Comparison of ENCODE assay signal across 8 cellular contexts in genomic region chr1:47179023-47179987, GRCh38. TPM values are rescaled to one million over a fixed set of nuclear protein-coding genes. Genes with fewer than 3 reads are reported as not detected.
DNase-seq lines count a peak whose midpoint lies in the region; ATAC-seq and TF ChIP-seq lines count a peak whose summit lies in the region.

No MANE protein-coding gene starts in this region.

- no peaks in the 10 kb centered on the region for H3K79me1 ChIP-seq in trophoblast cell (ENCODE audit: low read length)

- no peak overlapping the region for H3K18ac ChIP-seq in trophoblast cell (ENCODE audit: low read length)

- peak overlapping the region; percentile 92 for H3K4me3 Mint-ChIP-seq in activated naive CD8-positive, alpha-beta T cell treated with anti-CD3 and anti-CD28 coated beads, Interleukin-2, amount 10 ng/mL, durations not matched to agents 7 days and 5 days

- no peaks in the 10 kb centered on the region for H3K36me3 Mint-ChIP-seq in activated naive CD8-positive, alpha-beta T cell treated with anti-CD3 and anti-CD28 coated beads, Interleukin-2, amount 10 ng/mL, durations not matched to agents 7 days and 5 days

- H2AFZ ChIP-seq in trophoblast cell (ENCODE audit: insufficient read depth, low read length, poor library complexity) = peak overlapping the region; percentile 28

- H2BK12ac ChIP-seq in trophoblast cell (ENCODE audit: low read length) = no peak overlapping the region

- no peak overlapping the region for H2BK5ac ChIP-seq in trophoblast cell (ENCODE audit: low read depth, low read length, poor library complexity)

- H3K27ac ChIP-seq in cardiac muscle cell (no peak overlapping the region), trophoblast cell (ENCODE audit: low read depth, low read length) (no peak overlapping the region), upper lobe of right lung (no peak overlapping the region)

- H3K27ac Mint-ChIP-seq in activated naive CD8-positive, alpha-beta T cell treated with anti-CD3 and anti-CD28 coated beads, Interleukin-2, amount 10 ng/mL, durations not matched to agents 7 days and 5 days = peak overlapping the region; percentile 93

- H3K36me3 ChIP-seq in cardiac muscle cell (no peaks in the 10 kb centered on the region), trophoblast cell (ENCODE audit: control insufficient read depth in 1 of 2, insufficient read depth in 2 of 2, low read length in 2 of 2) (no peaks in the 10 kb centered on the region), upper lobe of right lung (no peaks in the 10 kb centered on the region)

- H3K4me1 Mint-ChIP-seq in activated naive CD8-positive, alpha-beta T cell treated with anti-CD3 and anti-CD28 coated beads, Interleukin-2, amount 10 ng/mL, durations not matched to agents 7 days and 5 days = peaks cover 14% of the 10 kb centered on the region

- H3K9me3 Mint-ChIP-seq in activated naive CD8-positive, alpha-beta T cell treated with anti-CD3 and anti-CD28 coated beads, Interleukin-2, amount 10 ng/mL, durations not matched to agents 7 days and 5 days = no peaks in the 10 kb centered on the region

- intact Hi-C loops in upper lobe of right lung (cut with DNase I) = no loop called here

- TF ChIP-seq CTCF in GM12873 (IDR thresholded peaks at IDR 0.05; ENCODE audit: insufficient read depth, low read depth, low read length, missing control alignments) (peak; percentile 95), cardiac muscle cell (IDR thresholded peaks at IDR 0.05; ENCODE audit: low read depth, low read length) (peak; percentile 96), upper lobe of right lung (IDR thresholded peaks at IDR 0.05) (peak; percentile 88)

- peak overlapping the region; percentile 39 for H4K8ac ChIP-seq in trophoblast cell (ENCODE audit: low read depth, low read length)

- no peak overlapping the region for H3K14ac ChIP-seq in trophoblast cell (ENCODE audit: low read length)

- no peak overlapping the region for H2AK5ac ChIP-seq in trophoblast cell (ENCODE audit: low read length)

- H3K23ac ChIP-seq in trophoblast cell (ENCODE audit: low read length) = no peak overlapping the region

- H3K4me3 ChIP-seq in cardiac muscle cell (peak overlapping the region; percentile 14), trophoblast cell (ENCODE audit: low read depth, low read length) (no peak overlapping the region), upper lobe of right lung (peak overlapping the region; percentile 44)

- H3K9me3 ChIP-seq in cardiac muscle cell (ENCODE audit: low read depth) (no peaks in the 10 kb centered on the region), trophoblast cell (ENCODE audit: insufficient read depth, low read depth, low read length) (peaks cover 3% of the 10 kb centered on the region), upper lobe of right lung (no peaks in the 10 kb centered on the region)

- H2BK120ac ChIP-seq in trophoblast cell (ENCODE audit: insufficient read depth, low read length, poor library complexity) = no peak overlapping the region

- peak overlapping the region; percentile 63 for H3K4me2 ChIP-seq in trophoblast cell (ENCODE audit: low read length)

- peak; percentile 90 for ATAC-seq in HG02759 (IDR thresholded peaks at IDR 0.05; ENCODE audit: unreplicated experiment)
- peak; percentile 78 for ATAC-seq in activated naive CD8-positive, alpha-beta T cell treated with anti-CD3 and anti-CD28 coated beads, Interleukin-2, amount 10 ng/mL, durations not matched to agents 7 days and 5 days (ENCODE audit: low read depth)
- peak; percentile 91 for ATAC-seq in upper lobe of right lung

- no peaks in the 10 kb centered on the region for H3K79me2 ChIP-seq in trophoblast cell (ENCODE audit: control insufficient read depth, insufficient read depth, low read length, poor library complexity)

- POLR2A ChIA-PET in activated naive CD8-positive, alpha-beta T cell treated with anti-CD3 and anti-CD28 coated beads, Interleukin-2, amount 10 ng/mL, durations not matched to agents 7 days and 5 days (lab: Charles Lee) = interaction anchor here (0.7 to 0.8 kb wide), 2 partner anchors 31 to 84 kb away, joined by 3 to 5 read pairs; no protein-coding TSS in a partner anchor

- no peak overlapping the region for H4K91ac ChIP-seq in trophoblast cell (ENCODE audit: low read depth, low read length)

- H3K4ac ChIP-seq in trophoblast cell (ENCODE audit: low read depth, low read length) = no peak overlapping the region

- no peaks in the 10 kb centered on the region for H3K4me1 ChIP-seq in cardiac muscle cell (ENCODE audit: low read depth)
- peaks cover 0 to 3% of the 10 kb centered on the region in 2 experiments for H3K4me1 ChIP-seq in trophoblast cell (ENCODE audit: control insufficient read depth in 1 of 2, insufficient read depth in 2 of 2, low read length in 2 of 2)
- H3K4me1 ChIP-seq in upper lobe of right lung = peaks cover 12% of the 10 kb centered on the region

- WGBS in trophoblast cell (ENCODE audit: extremely low coverage, insufficient coverage, insufficient read length) = no CpG with 5 or more reads among the region's 30 CpGs

- H3K9ac ChIP-seq in trophoblast cell (ENCODE audit: low read length) = no peak overlapping the region

- peaks cover 30% of the 10 kb centered on the region for H3K27me3 Mint-ChIP-seq in activated naive CD8-positive, alpha-beta T cell treated with anti-CD3 and anti-CD28 coated beads, Interleukin-2, amount 10 ng/mL, durations not matched to agents 7 days and 5 days

- H3K27me3 ChIP-seq in cardiac muscle cell (peaks cover 11% of the 10 kb centered on the region), trophoblast cell (ENCODE audit: insufficient read depth, low read length) (no peaks in the 10 kb centered on the region), upper lobe of right lung (peaks cover 3% of the 10 kb centered on the region)

- peak overlapping the region; percentile 6 for H4K12ac ChIP-seq in trophoblast cell (ENCODE audit: low read depth, low read length)

- DNase-seq in NCI-H1105 (lab: John Stamatoyannopoulos, UW) = peak; percentile 90
- DNase-seq in SKM-1 treated with dmso at 0.1 percent for 144 hours (lab: John Stamatoyannopoulos, UW; ENCODE audit: unreplicated experiment) = peak; percentile 77
- DNase-seq in activated naive CD8-positive, alpha-beta T cell treated with anti-CD3 and anti-CD28 coated beads, Interleukin-2, amount 10 ng/mL, durations not matched to agents 7 days and 5 days = peak; percentile 86
- DNase-seq in cardiac muscle cell (ENCODE audit: low read depth in 1 of 2, low spot score in 1 of 2) = peak; percentile 93 to 98
- DNase-seq in trophoblast cell = peak; percentile 92 to 93
- DNase-seq in upper lobe of right lung = peak; percentile 95

RNA-seq across cellular contexts. Expression of gene PDZK1IP1, which starts 10.5 kb away (rescaled TPM):
- total RNA-seq in activated naive CD8-positive, alpha-beta T cell treated with anti-CD3 and anti-CD28 coated beads, Interleukin-2, amount 10 ng/mL, durations not matched to agents 7 days and 5 days = not detected
- total RNA-seq in cardiac muscle cell (not detected in 2 replicates), upper lobe of right lung (41.2 TPM)
- not detected in 2 replicates for polyA plus RNA-seq in cardiac muscle cell
- polyA plus RNA-seq in trophoblast cell (2013) = not detected in 2 replicates

RNA-seq across cellular contexts. Expression of gene CYP4A22, which starts 42.1 kb away (rescaled TPM):
- total RNA-seq in activated naive CD8-positive, alpha-beta T cell treated with anti-CD3 and anti-CD28 coated beads, Interleukin-2, amount 10 ng/mL, durations not matched to agents 7 days and 5 days = not detected
- total RNA-seq in cardiac muscle cell (not detected in 2 replicates), upper lobe of right lung (not detected)
- not detected in 2 replicates for polyA plus RNA-seq in cardiac muscle cell
- polyA plus RNA-seq in trophoblast cell (2013) = not detected in 2 replicates

RNA-seq across cellular contexts. Expression of gene TAL1, which starts 52.7 kb away (rescaled TPM):
- not detected for total RNA-seq in activated naive CD8-positive, alpha-beta T cell treated with anti-CD3 and anti-CD28 coated beads, Interleukin-2, amount 10 ng/mL, durations not matched to agents 7 days and 5 days
- total RNA-seq in cardiac muscle cell (0.04 and 0.30 TPM in 2 replicates), upper lobe of right lung (18.3 TPM)
- 0.32 and 0.55 TPM in 2 replicates for polyA plus RNA-seq in cardiac muscle cell
- 0.01 TPM in 1 of 2 replicates, not detected in the other for polyA plus RNA-seq in trophoblast cell (2013)

Comparison
In these comparisons a context has a peak if more than half of its experiments do, and no peak if none do; other contexts are left out.
1. RNA of gene PDZK1IP1, which starts 10.5 kb away (total RNA-seq): 41.2 TPM in upper lobe of right lung (single experiment); not detected in activated naive CD8-positive, alpha-beta T cell treated with anti-CD3 and anti-CD28 coated beads, Interleukin-2, amount 10 ng/mL, durations not matched to agents 7 days and 5 days and not detected in cardiac muscle cell; every median in the first group is over 10 times any median in the second.
2. RNA of gene TAL1, which starts 52.7 kb away (total RNA-seq): 18.3 TPM in upper lobe of right lung (single experiment); 0.04 to 0.30 TPM in cardiac muscle cell and not detected in activated naive CD8-positive, alpha-beta T cell treated with anti-CD3 and anti-CD28 coated beads, Interleukin-2, amount 10 ng/mL, durations not matched to agents 7 days and 5 days; every median in the first group is over 10 times any median in the second.
3. Peak in every context shown above with its lines, with median percentiles within 50 percentile points of each other: CTCF ChIP-seq, ATAC-seq and DNase-seq.